In genomic region chr14:52531481-52531880, GRCh38 we compare ENCODE assay signal across 24 cellular contexts. TPM values are rescaled to one million over a fixed set of nuclear protein-coding genes. Genes with fewer than 3 reads are reported as not detected.
DNase-seq lines count a peak whose midpoint lies in the region; ATAC-seq and TF ChIP-seq lines count a peak whose summit lies in the region.
"Had no signal": no experiment of that assay in that cellular context is flagged by ENCODE, and none has a peak within 500 bp of the region (broad histone marks: within the 10 kb centered on the region; RNA-seq: fewer than 3 reads in every experiment).

No MANE protein-coding gene starts in this region.

- ATAC-seq in activated naive CD4-positive, alpha-beta T cell treated with anti-CD3 and anti-CD28 coated beads, Interleukin-2, amount 50 U/mL, for 72 hours = peak; percentile 80 to 93
- peak; percentile 62 for ATAC-seq in activated CD8-positive, alpha-beta T cell treated with anti-CD3 and anti-CD28 coated beads for 36 hours
- ATAC-seq in natural killer cell (peak; percentile 17 to 31 (median 25)), HG02885 (IDR thresholded peaks at IDR 0.05; ENCODE audit: poor library complexity, unreplicated experiment) (no peak)
- ATAC-seq: HCT116 had no signal

- no peak overlapping the region for H3K27ac ChIP-seq in WERI-Rb-1
- H3K27ac ChIP-seq: SJSA1 had no signal

- no peaks in the 10 kb centered on the region for H3K4me1 Mint-ChIP-seq in activated CD8-positive, alpha-beta T cell treated with anti-CD3 and anti-CD28 coated beads for 36 hours (ENCODE audit: low read depth)
- H3K4me1 Mint-ChIP-seq in natural killer cell = no peaks in the 10 kb centered on the region
- H3K4me1 Mint-ChIP-seq: CD8-positive, alpha-beta memory T cell had no signal

- H3K9me3 ChIP-seq in WERI-Rb-1 (ENCODE audit: severe bottlenecking) = no peaks in the 10 kb centered on the region
- H3K9me3 ChIP-seq: MG63, SJSA1 had no signal

- no peaks in the 10 kb centered on the region for H3K27me3 Mint-ChIP-seq in activated CD8-positive, alpha-beta T cell treated with anti-CD3 and anti-CD28 coated beads for 36 hours
- no peaks in the 10 kb centered on the region for H3K27me3 Mint-ChIP-seq in natural killer cell (ENCODE audit: low read depth in 2 of 2)
- H3K27me3 Mint-ChIP-seq: CD8-positive, alpha-beta memory T cell had no signal

- no peak for TF ChIP-seq CTCF in activated CD8-positive, alpha-beta T cell treated with anti-CD3 and anti-CD28 coated beads for 36 hours (IDR thresholded peaks at IDR 0.05)
- TF ChIP-seq CTCF in natural killer cell (IDR thresholded peaks at IDR 0.05) (no peak), WERI-Rb-1 (IDR thresholded peaks at IDR 0.05; ENCODE audit: low read depth, low read length) (no peak)

- DNase-seq in activated naive CD4-positive, alpha-beta T cell treated with anti-CD3 and anti-CD28 coated beads, Interleukin-2, amount 50 U/mL, for 72 hours (ENCODE audit: low spot score in 2 of 2) = no peak
- no peak for DNase-seq in activated naive CD4-positive, alpha-beta T cell treated with anti-CD3 and anti-CD28 coated beads, Interleukin-2, amount 50 U/mL, for 16 hours
- no peak for DNase-seq in activated CD8-positive, alpha-beta T cell treated with anti-CD3 and anti-CD28 coated beads for 36 hours
- DNase-seq in natural killer cell = no peak
- no peak for DNase-seq in effector CD4-positive, alpha-beta T cell
- DNase-seq in WERI-Rb-1 = no peak
- DNase-seq: C1 segment of cervical spinal cord; CD8-positive, alpha-beta memory T cell; DMS79 treated with DMSO at 0.1 percent for 48 hours; GF-D8; IMR-90; KG1; MG63; NCI-H1048; NCI-H1417 treated with DMSO at 0.1 percent for 48 hours; NCI-H1694 treated with DMSO at 0.1 percent for 48 hours; NCI-H2081; NCI-H2227 treated with DMSO at 0.1 percent for 48 hours; NCI-H510A; Right ventricle myocardium superior; RPMI8226 had no signal

- CTCF ChIA-PET in activated CD8-positive, alpha-beta T cell treated with anti-CD3 and anti-CD28 coated beads for 36 hours (lab: Charles Lee) = no interaction called here

- H3K36me3 Mint-ChIP-seq in activated naive CD4-positive, alpha-beta T cell treated with anti-CD3 and anti-CD28 coated beads, Interleukin-2, amount 50 U/mL, for 72 hours = peaks cover 0 to 10% of the 10 kb centered on the region in 2 donors
- peaks cover 14% of the 10 kb centered on the region for H3K36me3 Mint-ChIP-seq in activated CD8-positive, alpha-beta T cell treated with anti-CD3 and anti-CD28 coated beads for 36 hours (ENCODE audit: low read depth)
- peaks cover 15% of the 10 kb centered on the region for H3K36me3 Mint-ChIP-seq in natural killer cell

- no peak overlapping the region for H3K4me3 ChIP-seq in WERI-Rb-1 (ENCODE audit: low read depth, low read length)
- H3K4me3 ChIP-seq: MG63, SJSA1 had no signal

- H3K36me3 ChIP-seq in WERI-Rb-1 = peaks cover 21% of the 10 kb centered on the region
- H3K36me3 ChIP-seq: MG63 had no signal

- H3K27me3 ChIP-seq in WERI-Rb-1 (ENCODE audit: insufficient read depth, low read depth, severe bottlenecking) = no peaks in the 10 kb centered on the region
- H3K27me3 ChIP-seq: MG63, SJSA1 had no signal

- POLR2A ChIA-PET in activated CD8-positive, alpha-beta T cell treated with anti-CD3 and anti-CD28 coated beads for 36 hours (lab: Charles Lee) = no interaction called here

- no peak overlapping the region for H3K4me3 Mint-ChIP-seq in activated CD8-positive, alpha-beta T cell treated with anti-CD3 and anti-CD28 coated beads for 36 hours
- H3K4me3 Mint-ChIP-seq in natural killer cell = no peak overlapping the region
- H3K4me3 Mint-ChIP-seq: CD8-positive, alpha-beta memory T cell had no signal

- intact Hi-C loops in activated CD8-positive, alpha-beta T cell treated with anti-CD3 and anti-CD28 coated beads for 36 hours (cut with micrococcal nuclease) = no loop called here
- intact Hi-C loops in natural killer cell (cut with micrococcal nuclease) = no loop called here

- no peaks in the 10 kb centered on the region for H3K9me3 Mint-ChIP-seq in activated naive CD4-positive, alpha-beta T cell treated with anti-CD3 and anti-CD28 coated beads, Interleukin-2, amount 50 U/mL, for 72 hours
- no peaks in the 10 kb centered on the region for H3K9me3 Mint-ChIP-seq in activated CD8-positive, alpha-beta T cell treated with anti-CD3 and anti-CD28 coated beads for 36 hours
- H3K9me3 Mint-ChIP-seq in natural killer cell = no peaks in the 10 kb centered on the region
- H3K9me3 Mint-ChIP-seq: CD8-positive, alpha-beta memory T cell had no signal

- no peak overlapping the region for H3K27ac Mint-ChIP-seq in activated naive CD4-positive, alpha-beta T cell treated with anti-CD3 and anti-CD28 coated beads, Interleukin-2, amount 50 U/mL, for 72 hours
- H3K27ac Mint-ChIP-seq in activated CD8-positive, alpha-beta T cell treated with anti-CD3 and anti-CD28 coated beads for 36 hours = no peak overlapping the region
- H3K27ac Mint-ChIP-seq in natural killer cell = peak overlapping the region in 1 of 2 donors; percentile 11

RNA-seq across cellular contexts. Expression of gene TXNDC16, which starts 20.8 kb away (rescaled TPM):
- total RNA-seq in activated naive CD4-positive, alpha-beta T cell treated with anti-CD3 and anti-CD28 coated beads, Interleukin-2, amount 50 U/mL, for 72 hours = 10 to 100 TPM in 1 of 2 donors, 1 to 10 TPM in 1; 7.0 to 12.0 TPM
- total RNA-seq in activated CD8-positive, alpha-beta T cell treated with anti-CD3 and anti-CD28 coated beads for 36 hours = 1 to 10 TPM; 5.7 to 6.8 TPM
- 10 to 100 TPM; 16.5 to 22.0 (median 20.7) TPM for total RNA-seq in natural killer cell

RNA-seq across cellular contexts. Expression of gene GPR137C, which starts 21.2 kb away (rescaled TPM):
- total RNA-seq in activated naive CD4-positive, alpha-beta T cell treated with anti-CD3 and anti-CD28 coated beads, Interleukin-2, amount 50 U/mL, for 72 hours = under 1 TPM; 0.27 to 0.51 TPM
- under 1 TPM; 0.05 to 0.11 TPM for total RNA-seq in activated CD8-positive, alpha-beta T cell treated with anti-CD3 and anti-CD28 coated beads for 36 hours
- total RNA-seq in natural killer cell = 1 to 10 TPM in 1 of 3 donors, under 1 TPM in 2; 0.42 to 1.4 (median 0.57) TPM
